ENCODE assay signal across 1 cellular context in genomic region chr18:13934058-13934457, GRCh38.
TF ChIP-seq lines count a peak whose summit lies in the region.

No MANE protein-coding gene starts in this region.

TF ChIP-seq in HepG2, 621 proteins besides CTCF, POLR2A, EP300 and RAD21 (continued from another document):
- TF ChIP-seq ARID5B (CRISPR knock-in tag; IDR thresholded peaks at IDR 0.05) (peak; percentile 58; the same call in 1 of the 2 replicates), PITX1 (CRISPR knock-in tag; IDR thresholded peaks at IDR 0.05) (0 out of 2 replicates have a peak, but pooled peaks have one; percentile 18), POGK (CRISPR knock-in tag; conservative IDR thresholded peaks at IDR 0.05) (0 out of 2 replicates have a peak, but pooled peaks have one; percentile 25), DDIT3 (CRISPR knock-in tag; IDR thresholded peaks at IDR 0.05) (no peak), GABPB1 (CRISPR knock-in tag; IDR thresholded peaks at IDR 0.05) (peak; percentile 11; the same call in 1 of the 2 replicates), NCOR1 (IDR thresholded peaks at IDR 0.05; ENCODE audit: borderline replicate concordance, low read length) (peak; percentile 42; the same call in 1 of the 2 replicates), NR2C2 (CRISPR knock-in tag; IDR thresholded peaks at IDR 0.05; ENCODE audit: borderline replicate concordance) (peak; percentile 29; the same call in 1 of the 2 replicates), ZNF280D (CRISPR knock-in tag; IDR thresholded peaks at IDR 0.05) (no peak), CEBPB (IDR thresholded peaks at IDR 0.05; ENCODE audit: borderline replicate concordance, low read depth, low read length) (0 out of 2 replicates have a peak, but pooled peaks have one; percentile 3), RXRB (CRISPR knock-in tag; IDR thresholded peaks at IDR 0.05; ENCODE audit: borderline replicate concordance) (peak; percentile 38; the same call in 1 of the 2 replicates), FOXJ3 (CRISPR knock-in tag; IDR thresholded peaks at IDR 0.05; ENCODE audit: borderline replicate concordance) (0 out of 2 replicates have a peak, but pooled peaks have one; percentile 24), ZNF850 (CRISPR knock-in tag; conservative IDR thresholded peaks at IDR 0.05) (no peak), ZNF510 (CRISPR knock-in tag; IDR thresholded peaks at IDR 0.05; ENCODE audit: low read depth) (no peak), ZNF788 (CRISPR knock-in tag; IDR thresholded peaks at IDR 0.05; ENCODE audit: borderline replicate concordance) (no peak), NCOA5 (CRISPR knock-in tag; IDR thresholded peaks at IDR 0.05) (no peak), IRF2 (CRISPR knock-in tag; IDR thresholded peaks at IDR 0.05) (no peak), RARA (CRISPR knock-in tag; IDR thresholded peaks at IDR 0.05) (peak; percentile 40; the same call in 1 of the 2 replicates), THRA (CRISPR knock-in tag; IDR thresholded peaks at IDR 0.05; ENCODE audit: borderline replicate concordance) (peak; percentile 79; the same call in 1 of the 2 replicates), ZFP1 (CRISPR knock-in tag; IDR thresholded peaks at IDR 0.05) (no peak), CREBL2 (CRISPR knock-in tag; IDR thresholded peaks at IDR 0.05; ENCODE audit: borderline replicate concordance) (no peak), E2F5 (CRISPR knock-in tag; conservative IDR thresholded peaks at IDR 0.05) (no peak), DMTF1 (CRISPR knock-in tag; IDR thresholded peaks at IDR 0.05) (no peak), ZNF710 (CRISPR knock-in tag; IDR thresholded peaks at IDR 0.05; ENCODE audit: borderline replicate concordance) (no peak)
